In the genomic region with DNA sequence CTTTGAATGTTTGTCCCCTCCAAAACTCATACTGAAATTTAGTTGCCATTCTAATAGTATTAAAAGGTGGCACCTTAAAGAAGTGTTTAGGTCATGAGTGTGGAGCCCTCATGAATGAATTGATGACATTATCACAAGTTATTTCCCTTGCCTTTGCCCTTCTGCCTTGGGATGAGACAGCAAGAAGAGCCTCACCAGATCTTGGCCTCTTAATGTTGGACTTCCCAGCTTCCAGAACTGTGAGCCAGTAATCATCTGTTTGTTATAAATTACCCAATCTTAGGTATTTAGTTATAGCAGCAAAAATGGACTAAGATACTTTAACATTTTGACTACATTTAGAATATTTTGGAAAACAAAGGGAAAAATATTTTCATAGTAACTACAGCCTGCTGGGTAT, we compare ENCODE assay signal across 26 cellular contexts.
DNase-seq lines count a peak whose midpoint lies in the region; FAIRE-seq and TF ChIP-seq lines count a peak whose summit lies in the region.
"Had no signal": no experiment of that assay in that cellular context is flagged by ENCODE, and none has a peak within 500 bp of the region (broad histone marks: within the 10 kb centered on the region; RNA-seq: fewer than 3 reads in every experiment).

No MANE protein-coding gene starts in this region.

- peaks cover 24% of the 10 kb centered on the region for H3K27me3 Mint-ChIP-seq in MCF 10A (ENCODE audit: insufficient read depth, unreplicated experiment)
- H3K27me3 Mint-ChIP-seq: CD4-positive, alpha-beta T cell; CD8-positive, alpha-beta memory T cell had no signal

- H3K4me1 ChIP-seq in mammary epithelial cell (ENCODE audit: insufficient read depth, low read length) (peaks cover 31% of the 10 kb centered on the region), keratinocyte (ENCODE audit: control insufficient read depth, extremely low read depth, insufficient read depth, low read length) (peaks cover 17% of the 10 kb centered on the region)
- H3K4me1 ChIP-seq: BLaER1 treated with 17β-estradiol and CSF1 and Interleukin-3, amounts not matched to agents 10 nM and 100 nM had no signal

- BruUV-seq in mammary epithelial cell (replicated peaks; lab: Mats Ljungman, UMichigan): no TSS peak
- BruUV-seq in MCF 10A (replicated peaks; lab: Mats Ljungman, UMichigan): no TSS peak

- no peaks in the 10 kb centered on the region for H3K27me3 ChIP-seq in mammary epithelial cell (ENCODE audit: insufficient read depth, low read length)
- H3K27me3 ChIP-seq in keratinocyte (ENCODE audit: control insufficient read depth, extremely low read depth, insufficient read depth, low read length): no peaks in the 10 kb centered on the region
- H3K27me3 ChIP-seq: BE2C; BLaER1 treated with 17β-estradiol and CSF1 and Interleukin-3, amounts not matched to agents 10 nM and 100 nM had no signal

- H3K27ac ChIP-seq in mammary epithelial cell (ENCODE audit: insufficient read depth, low read depth, low read length) (peak overlapping the region; percentile 40), epithelial cell of prostate (peak overlapping the region; percentile 72), keratinocyte (ENCODE audit: control insufficient read depth, insufficient read depth, low read length) (peak overlapping the region; percentile 25)
- H3K27ac ChIP-seq: 22Rv1; BLaER1 treated with 17β-estradiol and CSF1 and Interleukin-3, amounts not matched to agents 10 nM and 100 nM; GM23248 had no signal

- H3K9ac ChIP-seq in mammary epithelial cell (ENCODE audit: insufficient read depth, low read length) (no peak overlapping the region), keratinocyte (ENCODE audit: control insufficient read depth, extremely low read depth, insufficient read depth, low read length) (no peak overlapping the region)
- H3K9ac ChIP-seq: BLaER1 treated with 17β-estradiol and CSF1 and Interleukin-3, amounts not matched to agents 10 nM and 100 nM; GM23248 had no signal

- no peaks in the 10 kb centered on the region for H4K20me1 ChIP-seq in mammary epithelial cell (ENCODE audit: insufficient read depth, low read length)
- no peaks in the 10 kb centered on the region for H4K20me1 ChIP-seq in keratinocyte (ENCODE audit: control insufficient read depth, extremely low read depth, insufficient read depth, low read length)
- H4K20me1 ChIP-seq: BLaER1 treated with 17β-estradiol and CSF1 and Interleukin-3, amounts not matched to agents 10 nM and 100 nM had no signal

- DNase-seq in mammary epithelial cell: no peak
- no peak for DNase-seq in MCF 10A (ENCODE audit: unreplicated experiment)
- no peak for DNase-seq in epithelial cell of prostate (ENCODE audit: low read depth, low spot score)
- DNase-seq in keratinocyte (ENCODE audit: low read depth, low spot score): peak; percentile 1
- DNase-seq in NCI-H128 (lab: John Stamatoyannopoulos, UW; ENCODE audit: unreplicated experiment): no peak
- DNase-seq in cerebellar nuclear complex (lab: John Stamatoyannopoulos, UW): no peak
- DNase-seq in activated CD4-positive, alpha-beta T cell treated with anti-CD3 and anti-CD28 coated beads for 1 hour: no peak
- DNase-seq: AML-193; BE2C; CD4-positive, alpha-beta T cell; CD8-positive, alpha-beta memory T cell; DMS 273 treated with DMSO at 0.1 percent for 48 hours; DMS53; DMS79 treated with DMSO at 0.1 percent for 48 hours; GF-D8; GM23248; H7; HCEC 1CT had no signal

- H3K4me2 ChIP-seq in mammary epithelial cell (ENCODE audit: insufficient read depth, low read depth, low read length) (peak overlapping the region; percentile 61), keratinocyte (ENCODE audit: control insufficient read depth, extremely low read depth, insufficient read depth, low read depth, low read length) (no peak overlapping the region)
- H3K4me2 ChIP-seq: BLaER1 treated with 17β-estradiol and CSF1 and Interleukin-3, amounts not matched to agents 10 nM and 100 nM had no signal

- H3K9me3 ChIP-seq in mammary epithelial cell (replicated peaks; ENCODE audit: insufficient read depth, low read length) (no peaks in the 10 kb centered on the region), keratinocyte (ENCODE audit: control insufficient read depth, low read depth, low read length) (no peaks in the 10 kb centered on the region)
- H3K9me3 ChIP-seq: BE2C; BLaER1 treated with 17β-estradiol and CSF1 and Interleukin-3, amounts not matched to agents 10 nM and 100 nM had no signal

- H3K4me3 Mint-ChIP-seq in MCF 10A (ENCODE audit: unreplicated experiment): no peak overlapping the region
- H3K4me3 Mint-ChIP-seq: CD14-positive monocyte; CD4-positive, alpha-beta T cell; CD8-positive, alpha-beta memory T cell had no signal

- H3K36me3 Mint-ChIP-seq in MCF 10A (ENCODE audit: insufficient read depth, unreplicated experiment): peaks cover 6% of the 10 kb centered on the region
- H3K36me3 Mint-ChIP-seq: CD14-positive monocyte; CD8-positive, alpha-beta memory T cell had no signal

- CTCF ChIA-PET in mammary epithelial cell (lab: Charles Lee; ENCODE audit: low non-redundant PET) (no interaction called here), MCF 10A (lab: Yijun Ruan, JAX) (no interaction called here)

- H3K4me3 ChIP-seq in mammary epithelial cell (replicated peaks in 1 of 3; ENCODE audit: insufficient read depth in 1 of 3, low read depth in 2 of 3, low read length in 3 of 3) (no peak overlapping the region), keratinocyte (ENCODE audit: control insufficient read depth in 2 of 3, extremely low read depth in 1 of 3, insufficient read depth in 2 of 3, low read depth in 1 of 3, low read length in 3 of 3) (no peak overlapping the region)
- H3K4me3 ChIP-seq: BLaER1 treated with 17β-estradiol and CSF1 and Interleukin-3, amounts not matched to agents 10 nM and 100 nM; GM23248 had no signal

- intact Hi-C loops in mammary epithelial cell (cut with micrococcal nuclease) (no loop called here), MCF 10A (cut with micrococcal nuclease) (no loop called here)

- no peaks in the 10 kb centered on the region for H3K4me1 Mint-ChIP-seq in MCF 10A (ENCODE audit: insufficient read depth, unreplicated experiment)
- H3K4me1 Mint-ChIP-seq: CD14-positive monocyte; CD8-positive, alpha-beta memory T cell had no signal

- POLR2A ChIA-PET in MCF 10A (lab: Yijun Ruan, JAX): no interaction called here

- no peak for FAIRE-seq in keratinocyte (lab: Jason Lieb, UNC)
- FAIRE-seq: A204.1, D721Med, GM12891, GM18507, H1 had no signal

- dilution Hi-C loops in mammary epithelial cell (cut with HindIII; ENCODE audit: low sequenced_read_pairs): no loop called here
- dilution Hi-C loops in keratinocyte (cut with MboI; ENCODE audit: extremely low pct_ligation_motif_present, low sequenced_read_pairs): no loop called here

- H2AFZ ChIP-seq in mammary epithelial cell (ENCODE audit: low read depth, low read length): peak overlapping the region; percentile 58
- H2AFZ ChIP-seq in keratinocyte (ENCODE audit: control insufficient read depth, low read length): no peak overlapping the region
- H2AFZ ChIP-seq: GM23248 had no signal

- no peaks in the 10 kb centered on the region for H3K9me1 ChIP-seq in keratinocyte (ENCODE audit: control insufficient read depth, extremely low read depth, insufficient read depth, low read length)

- H3K79me2 ChIP-seq in mammary epithelial cell (ENCODE audit: insufficient read depth, low read length) (no peaks in the 10 kb centered on the region), keratinocyte (ENCODE audit: control insufficient read depth, insufficient read depth, low read length) (no peaks in the 10 kb centered on the region)

- no peak overlapping the region for H3K27ac Mint-ChIP-seq in MCF 10A (ENCODE audit: low read depth, unreplicated experiment)
- H3K27ac Mint-ChIP-seq: CD14-positive monocyte; CD4-positive, alpha-beta T cell; CD8-positive, alpha-beta memory T cell had no signal

- in situ Hi-C loops in mammary epithelial cell (cut with MboI; ENCODE audit: low sequenced_read_pairs in 2 of 2): no loop called here

- H3K9me3 Mint-ChIP-seq in MCF 10A (ENCODE audit: unreplicated experiment): no peaks in the 10 kb centered on the region

- H3K36me3 ChIP-seq in mammary epithelial cell (ENCODE audit: insufficient read depth, low read length) (no peaks in the 10 kb centered on the region), keratinocyte (ENCODE audit: control insufficient read depth in 2 of 2, extremely low read depth in 1 of 2, insufficient read depth in 2 of 2, low read length in 2 of 2) (no peaks in the 10 kb centered on the region)
- H3K36me3 ChIP-seq: BE2C; BLaER1 treated with 17β-estradiol and CSF1 and Interleukin-3, amounts not matched to agents 10 nM and 100 nM had no signal

- TF ChIP-seq CTCF in mammary epithelial cell (conservative IDR thresholded peaks at IDR 0.05 in 1 of 2, IDR thresholded peaks at IDR 0.05 in 1 of 2; ENCODE audit: extremely low read depth in 1 of 2, insufficient read depth in 1 of 2, low read depth in 1 of 2, low read length in 2 of 2) (no peak), MCF 10A (IDR thresholded peaks at IDR 0.05; ENCODE audit: unreplicated experiment) (no peak), keratinocyte (optimal IDR thresholded peaks at IDR 0.05 in 1 of 3, IDR thresholded peaks at IDR 0.05 in 1 of 3, conservative IDR thresholded peaks at IDR 0.05 in 1 of 3; ENCODE audit: extremely low read depth in 1 of 3, insufficient read depth in 2 of 3, low read length in 3 of 3) (no peak)
